13 cellular contexts compared by ENCODE assay signal in genomic region chr22:45968751-45969413, GRCh38. TPM values are rescaled to one million over a fixed set of nuclear protein-coding genes. Genes with fewer than 3 reads are reported as not detected.
DNase-seq lines count a peak whose midpoint lies in the region; ATAC-seq and TF ChIP-seq lines count a peak whose summit lies in the region.
"Had no signal": no experiment of that assay in that cellular context is flagged by ENCODE, and none has a peak within 500 bp of the region (broad histone marks: within the 10 kb centered on the region; RNA-seq: fewer than 3 reads in every experiment).

No MANE protein-coding gene starts in this region.

- no peak overlapping the region for H2BK120ac ChIP-seq in mesenchymal stem cell (ENCODE audit: low read depth, low read length)

- 60% methylated on average over 20 of the region's 21 CpGs for WGBS in mesenchymal stem cell
- WGBS in thyroid gland, 2 donors, result 78 to 81% methylated on average over 8 to 15 of the region's 21 CpGs

- H3K4ac ChIP-seq in mesenchymal stem cell (ENCODE audit: low read depth in 1 of 2, low read length in 2 of 2), result no peak overlapping the region

- peaks cover 70 to 98% (median 89%) of the 10 kb centered on the region in 11 experiments for H3K27me3 ChIP-seq in BLaER1 treated with 17β-estradiol and CSF1 and Interleukin-3, amounts not matched to agents 10 nM and 100 nM
- peaks cover under 1 to 95% of the 10 kb centered on the region in 2 experiments for H3K27me3 ChIP-seq in mesenchymal stem cell (ENCODE audit: control insufficient read depth in 1 of 2, insufficient read depth in 1 of 2, low read length in 2 of 2)
- peaks cover 10% of the 10 kb centered on the region for H3K27me3 ChIP-seq in thyroid gland
- H3K27me3 ChIP-seq in BE2C, result peaks cover 30% of the 10 kb centered on the region
- H3K27me3 ChIP-seq: SJCRH30 had no signal

- no peak overlapping the region for H3K18ac ChIP-seq in mesenchymal stem cell (ENCODE audit: low read depth in 1 of 2, low read length in 2 of 2)

- no peaks in the 10 kb centered on the region for H3K9me3 ChIP-seq in BLaER1 treated with 17β-estradiol and CSF1 and Interleukin-3, amounts not matched to agents 10 nM and 100 nM (replicated peaks in 1 of 11)
- no peaks in the 10 kb centered on the region for H3K9me3 ChIP-seq in mesenchymal stem cell (ENCODE audit: control insufficient read depth, low read length)
- no peaks in the 10 kb centered on the region for H3K9me3 ChIP-seq in thyroid gland
- H3K9me3 ChIP-seq in BE2C, result no peaks in the 10 kb centered on the region; the same call in 1 of the 2 replicates
- H3K9me3 ChIP-seq: SJCRH30 had no signal

- H3K4me3 ChIP-seq in BLaER1 treated with 17β-estradiol and CSF1 and Interleukin-3, amounts not matched to agents 10 nM and 100 nM, result 0 out of 20 replicates have a peak overlapping the region, but pooled peaks of 1 of the 10 experiments have one; percentile 2
- H3K4me3 ChIP-seq in astrocyte of the cerebellum (ENCODE audit: low read depth, low read length), result peak overlapping the region; percentile 5
- H3K4me3 ChIP-seq in mesenchymal stem cell (ENCODE audit: insufficient read depth in 1 of 2, low read depth in 1 of 2, low read length in 2 of 2), result no peak overlapping the region
- H3K4me3 ChIP-seq in thyroid gland (replicated peaks in 1 of 3), result no peak overlapping the region
- H3K4me3 ChIP-seq in BE2C (ENCODE audit: low read depth, low read length), result no peak overlapping the region
- H3K4me3 ChIP-seq: SJCRH30 had no signal

- no peak overlapping the region for H3K27ac ChIP-seq in BLaER1 treated with 17β-estradiol and CSF1 and Interleukin-3, amounts not matched to agents 10 nM and 100 nM
- peak overlapping the region; percentile 77 for H3K27ac ChIP-seq in mesenchymal stem cell (ENCODE audit: low read length, poor library complexity, severe bottlenecking)
- no peak overlapping the region for H3K27ac ChIP-seq in thyroid gland
- H3K27ac ChIP-seq: SJCRH30 had no signal

- no peak for TF ChIP-seq CTCF in astrocyte of the cerebellum (IDR thresholded peaks at IDR 0.05; ENCODE audit: low read depth, low read length, missing control alignments)
- TF ChIP-seq CTCF in thyroid gland (IDR thresholded peaks at IDR 0.05), result no peak
- no peak for TF ChIP-seq CTCF in BE2C (IDR thresholded peaks at IDR 0.05; ENCODE audit: low read depth, low read length)

- H3K4me2 ChIP-seq in BLaER1 treated with 17β-estradiol and CSF1 and Interleukin-3, amounts not matched to agents 10 nM and 100 nM, result peak overlapping the region; percentile 30 to 99 (median 96); a peak in 21 of 22 replicates
- H3K4me2 ChIP-seq in mesenchymal stem cell (ENCODE audit: low read length, poor library complexity, severe bottlenecking), result no peak overlapping the region

- H3K14ac ChIP-seq in mesenchymal stem cell (ENCODE audit: low read length in 2 of 2), result peak overlapping the region in 1 of 2 experiments; percentile 61

- peaks cover 0 to 97% (median 89%) of the 10 kb centered on the region in 11 experiments; a peak in 19 of 22 replicates for H4K20me1 ChIP-seq in BLaER1 treated with 17β-estradiol and CSF1 and Interleukin-3, amounts not matched to agents 10 nM and 100 nM

- H2BK12ac ChIP-seq in mesenchymal stem cell (ENCODE audit: low read length in 2 of 2), result no peak overlapping the region

- no peak overlapping the region for H4K91ac ChIP-seq in mesenchymal stem cell (ENCODE audit: low read length)

- in situ Hi-C loops in astrocyte of the cerebellum (cut with HindIII; ENCODE audit: low sequenced_read_pairs), result no loop called here

- intact Hi-C loops in thyroid gland (cut with DNase I), result loop anchor here (10.0 kb wide), 1 partner anchor 84 kb away; no protein-coding TSS in a partner anchor

- no peak overlapping the region for H2BK15ac ChIP-seq in mesenchymal stem cell (ENCODE audit: low read depth, poor library complexity, severe bottlenecking)

- peak overlapping the region; percentile 2 for H2BK5ac ChIP-seq in mesenchymal stem cell (ENCODE audit: low read depth, low read length, poor library complexity, severe bottlenecking)

- H4K8ac ChIP-seq in mesenchymal stem cell (ENCODE audit: low read length), result no peak overlapping the region

- H2AFZ ChIP-seq in mesenchymal stem cell (ENCODE audit: low read depth, low read length), result no peak overlapping the region

- no peak overlapping the region for H3K23ac ChIP-seq in mesenchymal stem cell (ENCODE audit: low read length in 2 of 2)

- peaks cover 40 to 91% (median 85%) of the 10 kb centered on the region in 10 experiments for H3K4me1 ChIP-seq in BLaER1 treated with 17β-estradiol and CSF1 and Interleukin-3, amounts not matched to agents 10 nM and 100 nM
- H3K4me1 ChIP-seq in mesenchymal stem cell (ENCODE audit: control insufficient read depth, insufficient read depth, low read depth, low read length) (peaks cover 82% of the 10 kb centered on the region), thyroid gland (peaks cover 0 to 21% of the 10 kb centered on the region in 2 donors), BE2C (no peaks in the 10 kb centered on the region; the same call in 1 of the 2 replicates)
- H3K4me1 ChIP-seq: SJCRH30 had no signal

- peak; percentile 93 for DNase-seq in HK-2 (ENCODE audit: unreplicated experiment)
- DNase-seq in astrocyte of the cerebellum (ENCODE audit: low read depth), result peak; percentile 71
- peak; percentile 67 for DNase-seq in mesenchymal stem cell
- no peak for DNase-seq in thyroid gland
- no peak for DNase-seq in BE2C
- DNase-seq: activated CD4-positive, alpha-beta T cell treated with anti-CD3 and anti-CD28 coated beads, Interleukin-2, amount 50 U/mL, for 1 hour; DMS79 treated with DMSO at 0.1 percent for 48 hours; nephron progenitor cell had no signal

- peak overlapping the region; percentile 37 for H2AK5ac ChIP-seq in mesenchymal stem cell (ENCODE audit: low read length, severe bottlenecking)

- ATAC-seq in GM21515 (IDR thresholded peaks at IDR 0.05; ENCODE audit: unreplicated experiment) (no peak), GM21619 (IDR thresholded peaks at IDR 0.05; ENCODE audit: unreplicated experiment) (no peak)

- no peak for TF ChIP-seq POLR2A in thyroid gland (IDR thresholded peaks at IDR 0.05)

- H3K79me1 ChIP-seq in mesenchymal stem cell (replicated peaks; ENCODE audit: low read length, poor library complexity, severe bottlenecking), result peaks cover 10% of the 10 kb centered on the region

- H3K9ac ChIP-seq in BLaER1 treated with 17β-estradiol and CSF1 and Interleukin-3, amounts not matched to agents 10 nM and 100 nM, result 0 out of 22 replicates have a peak overlapping the region, but pooled peaks of 1 of the 11 experiments have one; percentile 22
- H3K9ac ChIP-seq in mesenchymal stem cell (ENCODE audit: low read length), result no peak overlapping the region

- H3K36me3 ChIP-seq in BLaER1 treated with 17β-estradiol and CSF1 and Interleukin-3, amounts not matched to agents 10 nM and 100 nM, result no peaks in the 10 kb centered on the region
- H3K36me3 ChIP-seq in mesenchymal stem cell (ENCODE audit: control insufficient read depth in 1 of 2, insufficient read depth in 2 of 2, low read depth in 1 of 2, low read length in 2 of 2) (peaks cover 0 to 29% of the 10 kb centered on the region in 2 experiments), thyroid gland (no peaks in the 10 kb centered on the region), BE2C (no peaks in the 10 kb centered on the region)
- H3K36me3 ChIP-seq: SJCRH30 had no signal

RNA-seq across cellular contexts. Expression of gene WNT7B, which starts 8.1 kb away (rescaled TPM):
- polyA plus RNA-seq in mesenchymal stem cell (2013, experiment 1 of 2), result not detected
- not detected for polyA plus RNA-seq in mesenchymal stem cell (2013, experiment 2 of 2)
- total RNA-seq in thyroid gland, result 1 to 10 TPM in 2 of 4 donors, under 1 TPM in 1, not detected in 1; 0.83 to 4.3 (median 2.5) TPM
- polyA plus RNA-seq in BE2C (2012; ENCODE audit: insufficient read depth, insufficient read length, low read depth), result not detected
- total RNA-seq: NCI-H460, SJCRH30 had no signal

Comparison
In these comparisons a context has a peak if more than half of its experiments do, and no peak if none do; other contexts are left out.
1. DNase-seq: peak in HK-2 (single experiment), astrocyte of the cerebellum (single experiment) and mesenchymal stem cell (single experiment); none in thyroid gland (0 of 2) and BE2C (single experiment).